In the genomic region with DNA sequence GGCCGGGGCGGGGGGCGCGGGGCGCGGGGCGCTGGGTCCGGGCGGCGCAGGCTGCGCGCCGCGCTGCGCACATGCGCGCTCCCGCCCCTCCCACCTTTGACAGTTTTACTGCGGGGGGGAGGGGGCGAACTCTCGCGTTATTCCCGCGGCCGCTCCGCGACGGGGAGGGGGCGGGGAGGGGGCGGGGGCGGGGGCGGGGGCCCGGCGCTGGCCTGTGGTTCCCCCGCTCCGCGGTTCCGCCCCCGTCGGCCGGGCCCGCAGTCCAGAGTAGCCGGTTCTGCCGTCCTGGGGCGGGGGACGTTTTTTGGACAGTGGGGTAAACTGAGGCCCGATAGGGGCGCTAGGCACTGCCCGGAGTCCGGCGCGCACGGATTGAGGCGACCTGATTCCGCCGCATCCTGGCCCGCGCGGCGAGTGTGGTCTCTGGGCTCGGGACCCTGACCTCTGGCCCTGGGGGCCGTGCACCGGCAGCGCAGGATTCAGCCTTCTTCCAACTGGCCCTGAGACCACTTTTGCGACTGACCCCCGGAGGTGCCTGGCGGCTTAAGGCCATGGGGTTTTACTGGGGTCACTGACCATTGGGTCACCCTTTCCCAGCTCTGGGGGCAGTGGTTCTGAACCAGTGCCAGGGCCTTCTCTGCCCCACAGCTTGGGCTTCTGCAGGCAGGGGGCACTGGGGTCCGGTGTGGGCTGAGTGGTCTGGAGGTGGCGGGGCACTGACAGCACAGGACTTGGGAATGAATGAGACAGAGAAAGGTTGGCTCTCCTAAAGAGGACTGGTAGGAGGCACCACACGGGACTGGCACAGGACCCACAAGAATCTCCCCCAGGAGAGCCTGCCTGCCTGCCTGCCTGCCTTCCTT, we compare ENCODE assay signal across 1 cellular context.
TF ChIP-seq lines count a peak whose summit lies in the region.

Gene ZNF512B (minus strand): TSS at position 80 of the 863 bp plus-strand sequence. CDS start 1,980 bp downstream, outside the sequence.

TF ChIP-seq in GM12878, 131 proteins besides CTCF, POLR2A, EP300 and RAD21 (continued from another document):
- TF ChIP-seq CHD2 (IDR thresholded peaks at IDR 0.05; ENCODE audit: borderline replicate concordance, low read depth, low read length) (peak; percentile 95), FOXM1 (IDR thresholded peaks at IDR 0.05; ENCODE audit: low read depth, low read length) (no peak), BRCA1 (IDR thresholded peaks at IDR 0.05; ENCODE audit: low read depth, low read length) (peak; percentile 64), EGR1 (IDR thresholded peaks at IDR 0.05; ENCODE audit: borderline replicate concordance in 1 of 2, low read depth in 2 of 2, low read length in 2 of 2) (peak in 1 of 2 experiments; percentile 66; a peak in 1 of 3 replicates), DPF2 (IDR thresholded peaks at IDR 0.05) (peak; percentile 61; the same call in 1 of the 2 replicates)
